ENCODE assay signal across 8 cellular contexts in genomic region chr20:6007094-6007528, GRCh38. TPM values are rescaled to one million over a fixed set of nuclear protein-coding genes. Genes with fewer than 3 reads are reported as not detected.
DNase-seq lines count a peak whose midpoint lies in the region; ATAC-seq, FAIRE-seq and TF ChIP-seq lines count a peak whose summit lies in the region.

No MANE protein-coding gene starts in this region.

- H3K27ac ChIP-seq in AG04450 (ENCODE audit: low read depth, low read length): no peak overlapping the region
- H3K27ac ChIP-seq in HL-60 (replicated peaks): peak overlapping the region; percentile 72

- DNase-seq in AG04450 (ENCODE audit: low read depth, low spot score) (no peak), HL-60 (ENCODE audit: low read depth in 1 of 2, low spot score in 1 of 2) (peak in 1 of 2 experiments; percentile 2), urothelium cell line (ENCODE audit: low spot score) (no peak), activated gamma-delta T cell treated with Interleukin-2 at 50 U/mL for 16 hours (no peak), COR-L47 (lab: John Stamatoyannopoulos, UW) (no peak)

- peak overlapping the region; percentile 73 for H3K9ac ChIP-seq in mucosa of stomach (ENCODE audit: low read length)

- H3K9me3 Mint-ChIP-seq in brain: no peaks in the 10 kb centered on the region

- H3K27me3 Mint-ChIP-seq in brain: peaks cover 7% of the 10 kb centered on the region

- peaks cover 45% of the 10 kb centered on the region for H3K4me1 Mint-ChIP-seq in brain

- POLR2A ChIA-PET in AG04450 (lab: Yijun Ruan, JAX): interaction anchor here (0.6 to 0.8 kb wide), 2 partner anchors 32 to 311 kb away, joined by 3 to 5 read pairs; no protein-coding TSS in a partner anchor

- H3K4me3 Mint-ChIP-seq in brain: peak overlapping the region; percentile 88 to 98 (median 94)

- no peaks in the 10 kb centered on the region for H3K9me3 ChIP-seq in AG04450 (ENCODE audit: control insufficient read depth, insufficient read depth, low read length)
- no peaks in the 10 kb centered on the region for H3K9me3 ChIP-seq in mucosa of stomach (ENCODE audit: control insufficient read depth, low read length)

- H3K36me3 Mint-ChIP-seq in brain: peaks cover 22% of the 10 kb centered on the region

- H3K4me1 ChIP-seq in mucosa of stomach (ENCODE audit: control insufficient read depth, insufficient read depth, low read length): peaks cover 3% of the 10 kb centered on the region

- peak overlapping the region; percentile 91 to 98 (median 93) for H3K27ac Mint-ChIP-seq in brain

- H3K36me3 ChIP-seq in mucosa of stomach (ENCODE audit: control insufficient read depth, insufficient read depth, low read length): no peaks in the 10 kb centered on the region

- CTCF ChIA-PET in AG04450 (lab: Charles Lee): interaction anchor here (0.6 to 2.3 kb wide), 4 partner anchors 70 to 479 kb away, joined by 3 to 7 read pairs (median 4); no protein-coding TSS in a partner anchor

- TF ChIP-seq CTCF in AG04450 (IDR thresholded peaks at IDR 0.05; ENCODE audit: low read depth, low read length) (no peak), HL-60 (IDR thresholded peaks at IDR 0.05; ENCODE audit: insufficient read depth, low read length) (no peak), brain (conservative IDR thresholded peaks at IDR 0.05) (no peak)

- FAIRE-seq in urothelium cell line (lab: Jason Lieb, UNC): no peak

- H3K27me3 ChIP-seq in AG04450 (ENCODE audit: control insufficient read depth, insufficient read depth, low read length): no peaks in the 10 kb centered on the region
- H3K27me3 ChIP-seq in HL-60 (ENCODE audit: insufficient read depth, poor library complexity, severe bottlenecking): no peaks in the 10 kb centered on the region
- H3K27me3 ChIP-seq in mucosa of stomach (ENCODE audit: control insufficient read depth, insufficient read depth, low read length): no peaks in the 10 kb centered on the region

- H3K4me3 ChIP-seq in AG04450 (ENCODE audit: low read depth, low read length): peak overlapping the region; percentile 80
- H3K4me3 ChIP-seq in HL-60 (replicated peaks; ENCODE audit: insufficient read depth, low read length): peak overlapping the region; percentile 84
- H3K4me3 ChIP-seq in mucosa of stomach (ENCODE audit: low read length): peak overlapping the region; percentile 23

- ATAC-seq in GM18873 (IDR thresholded peaks at IDR 0.05; ENCODE audit: low FRiP score, unreplicated experiment): no peak

RNA-seq across cellular contexts. Expression of gene CRLS1, which starts 1.2 kb away (rescaled TPM):
- polyA plus RNA-seq in AG04450 (2011; rRNA removed) (63.2 and 76.3 TPM in 2 replicates), brain (ENCODE audit: insufficient read depth, low read depth, low replicate concordance) (14.3 TPM)
- 21.3 and 37.0 TPM in 2 replicates for polyA minus RNA-seq in AG04450 (2011; rRNA and poly(A)+ RNA removed)

RNA-seq across cellular contexts. Expression of gene LRRN4, which starts 46.7 kb away (rescaled TPM):
- polyA plus RNA-seq in AG04450 (2011; rRNA removed) (0.02 TPM in 2 replicates), brain (ENCODE audit: insufficient read depth, low read depth, low replicate concordance) (0.22 TPM)
- 0.09 TPM in 1 of 2 replicates, not detected in the other for polyA minus RNA-seq in AG04450 (2011; rRNA and poly(A)+ RNA removed)

RNA-seq across cellular contexts. Expression of gene MCM8, which starts 56.7 kb away (rescaled TPM):
- 2.0 and 2.8 TPM in 2 replicates for polyA plus RNA-seq in AG04450 (2011; rRNA removed)
- 2.0 and 3.5 TPM in 2 replicates for polyA minus RNA-seq in AG04450 (2011; rRNA and poly(A)+ RNA removed)
- 4.7 TPM for polyA plus RNA-seq in brain (ENCODE audit: insufficient read depth, low read depth, low replicate concordance)

RNA-seq across cellular contexts. Expression of gene TRMT6, which starts 56.8 kb away (rescaled TPM):
- 8.3 and 10.2 TPM in 2 replicates for polyA plus RNA-seq in AG04450 (2011; rRNA removed)
- polyA minus RNA-seq in AG04450 (2011; rRNA and poly(A)+ RNA removed): 5.0 and 6.4 TPM in 2 replicates
- polyA plus RNA-seq in brain (ENCODE audit: insufficient read depth, low read depth, low replicate concordance): 10.2 TPM

Comparison
In these comparisons a context has a peak if more than half of its experiments do, and no peak if none do; other contexts are left out.
1. H3K4me3 ChIP-seq: peak in every context shown above with its lines; median percentile 84 in HL-60; 80 in AG04450; 23 in mucosa of stomach.